In genomic region chr2:198659471-198659870, GRCh38 we compare ENCODE assay signal across 19 cellular contexts.
"Had no signal": no experiment of that assay in that cellular context is flagged by ENCODE, and none has a peak within 500 bp of the region (broad histone marks: within the 10 kb centered on the region; RNA-seq: fewer than 3 reads in every experiment).

No MANE protein-coding gene starts in this region.

- FAIRE-seq: HepG2 had no signal

- H3K4me1 ChIP-seq: SJSA1 had no signal

- DNase-seq: IMR-90, Karpas-422, KG1, MM.1S, NCI-H1436, NCI-H187, NCI-H2029, NCI-H2171, NCI-H226, NCI-H510A, NCI-H524 treated with DMSO at 0.1 percent for 48 hours, NCI-H774, PC-3, SHP77 treated with DMSO at 0.1 percent for 48 hours had no signal

- H3K36me3 ChIP-seq: SJSA1 had no signal

- H3K27ac ChIP-seq: SJSA1, SK-N-MC had no signal

- H3K9me3 ChIP-seq: SJSA1 had no signal

- H3K4me3 ChIP-seq: SJSA1, SK-N-MC had no signal

- H3K27me3 ChIP-seq: SJSA1 had no signal

- ATAC-seq: HepG2, Panc1, PC-3, Right ventricle myocardium inferior had no signal
